ENCODE assay signal across 12 cellular contexts in genomic region chr14:75662966-75663365, GRCh38. TPM values are rescaled to one million over a fixed set of nuclear protein-coding genes. Genes with fewer than 3 reads are reported as not detected.
DNase-seq lines count a peak whose midpoint lies in the region; ATAC-seq and TF ChIP-seq lines count a peak whose summit lies in the region.
"Had no signal": no experiment of that assay in that cellular context is flagged by ENCODE, and none has a peak within 500 bp of the region (broad histone marks: within the 10 kb centered on the region; RNA-seq: fewer than 3 reads in every experiment).

No MANE protein-coding gene starts in this region.

- POLR2A ChIA-PET in CD4-positive, alpha-beta memory T cell (lab: Charles Lee; ENCODE audit: partially characterized antibody) = no interaction called here
- POLR2A ChIA-PET in activated B cell treated with CpG ODN at 0.5 μM for 24 hours (lab: Charles Lee) = no interaction called here

- H3K27ac ChIP-seq in CD4-positive, alpha-beta memory T cell (ENCODE audit: low read depth, low read length) = no peak overlapping the region
- H3K27ac ChIP-seq in GM23248 (no peak overlapping the region), substantia nigra (ENCODE audit: low read depth, low read length, poor library complexity, severe bottlenecking) (no peak overlapping the region)
- H3K27ac ChIP-seq: ascending aorta, thyroid gland had no signal

- H3K27me3 Mint-ChIP-seq in CD4-positive, alpha-beta memory T cell = no peaks in the 10 kb centered on the region
- no peaks in the 10 kb centered on the region for H3K27me3 Mint-ChIP-seq in activated B cell treated with CpG ODN at 0.5 μM for 24 hours
- H3K27me3 Mint-ChIP-seq in naive B cell = no peaks in the 10 kb centered on the region

- DNase-seq in CD4-positive, alpha-beta memory T cell = no peak
- peak; percentile 8 for DNase-seq in GM23248
- no peak for DNase-seq in activated B cell treated with CpG ODN at 0.5 μM for 24 hours
- no peak for DNase-seq in naive B cell
- DNase-seq in substantia nigra (lab: John Stamatoyannopoulos, UW) = no peak
- DNase-seq: activated T-cell treated with anti-CD3 and anti-CD28 coated beads for 4 hours, NCI-H1092, NCI-H2171, thyroid gland had no signal

- no peak overlapping the region for H3K4me3 ChIP-seq in CD4-positive, alpha-beta memory T cell (ENCODE audit: low read length in 2 of 2)
- no peak overlapping the region for H3K4me3 ChIP-seq in GM23248
- H3K4me3 ChIP-seq: thyroid gland had no signal

- WGBS in GM23248 (ENCODE audit: low coverage in 1 of 2, low lambda C conversion rate in 2 of 2, missing lambda C conversion rate in 2 of 2), 2 experiments = 10 to 12% methylated on average over 3 of the region's 3 CpGs

- ATAC-seq in activated B cell treated with CpG ODN at 0.5 μM for 24 hours (ENCODE audit: low read depth) = no peak
- ATAC-seq in naive B cell (ENCODE audit: low read depth in 2 of 2) = no peak
- ATAC-seq in HG03095 (IDR thresholded peaks at IDR 0.05; ENCODE audit: unreplicated experiment) = no peak
- ATAC-seq in HG02970 (IDR thresholded peaks at IDR 0.05; ENCODE audit: low FRiP score, unreplicated experiment) = no peak

- H3K9ac ChIP-seq in GM23248 = no peak overlapping the region

- peaks cover 33% of the 10 kb centered on the region for H3K79me2 ChIP-seq in GM23248 (ENCODE audit: insufficient read depth)

- H3K9me2 ChIP-seq in GM23248 (ENCODE audit: insufficient read depth) = no peaks in the 10 kb centered on the region

- H3K36me3 Mint-ChIP-seq in CD4-positive, alpha-beta memory T cell = peaks cover 5 to 26% of the 10 kb centered on the region in 2 donors
- H3K36me3 Mint-ChIP-seq in activated B cell treated with CpG ODN at 0.5 μM for 24 hours (ENCODE audit: low read depth) (peaks cover 30% of the 10 kb centered on the region), naive B cell (no peaks in the 10 kb centered on the region)

- H2AFZ ChIP-seq in GM23248 = no peak overlapping the region

- H3K27me3 ChIP-seq in CD4-positive, alpha-beta memory T cell (ENCODE audit: insufficient read depth, low read length) = no peaks in the 10 kb centered on the region
- no peaks in the 10 kb centered on the region for H3K27me3 ChIP-seq in GM23248 (replicated peaks; ENCODE audit: insufficient read depth)
- H3K27me3 ChIP-seq: ascending aorta, thyroid gland had no signal

- TF ChIP-seq CTCF in activated B cell treated with CpG ODN at 0.5 μM for 24 hours (IDR thresholded peaks at IDR 0.05) = no peak

- H3K9me3 ChIP-seq in CD4-positive, alpha-beta memory T cell (ENCODE audit: control insufficient read depth in 1 of 2, low read length in 2 of 2) = no peaks in the 10 kb centered on the region
- no peaks in the 10 kb centered on the region for H3K9me3 ChIP-seq in GM23248 (ENCODE audit: low read depth)
- H3K9me3 ChIP-seq: ascending aorta, thyroid gland had no signal

- H3K27ac Mint-ChIP-seq in CD4-positive, alpha-beta memory T cell = peak overlapping the region in 4 of 7 donors; percentile 16 to 96 (median 60)
- H3K27ac Mint-ChIP-seq in activated B cell treated with CpG ODN at 0.5 μM for 24 hours (no peak overlapping the region), naive B cell (peak overlapping the region in 1 of 6 donors; percentile 18)

- peak overlapping the region; percentile 31 to 81 (median 49) for H3K4me3 Mint-ChIP-seq in CD4-positive, alpha-beta memory T cell
- peak overlapping the region; percentile 53 for H3K4me3 Mint-ChIP-seq in activated B cell treated with CpG ODN at 0.5 μM for 24 hours
- H3K4me3 Mint-ChIP-seq in naive B cell = peak overlapping the region in 7 of 8 donors; percentile 18 to 98 (median 64)

- H3K4me1 Mint-ChIP-seq in CD4-positive, alpha-beta memory T cell = peaks cover 10 to 39% (median 26%) of the 10 kb centered on the region in 4 donors
- H3K4me1 Mint-ChIP-seq in activated B cell treated with CpG ODN at 0.5 μM for 24 hours = peaks cover 24% of the 10 kb centered on the region
- H3K4me1 Mint-ChIP-seq in naive B cell = peaks cover 10 to 26% (median 22%) of the 10 kb centered on the region in 3 donors

- CTCF ChIA-PET in CD4-positive, alpha-beta memory T cell (lab: Charles Lee; ENCODE audit: partially characterized antibody) = interaction anchor here (1.6 to 2.9 kb wide), 2 partner anchors 9 to 46 kb away, joined by 4 to 19 read pairs; no protein-coding TSS in a partner anchor
- CTCF ChIA-PET in activated B cell treated with CpG ODN at 0.5 μM for 24 hours (lab: Charles Lee) = interaction anchor here (1.2 to 1.4 kb wide), 2 partner anchors 9 to 10 kb away, joined by 3 to 4 read pairs; no protein-coding TSS in a partner anchor

- intact Hi-C loops in CD4-positive, alpha-beta memory T cell (cut with micrococcal nuclease) = loop anchor here (5.0 to 10.0 kb wide), 3 partner anchors 324 to 1048 kb away; partner anchors contain the start of genes IFT43, LTBP2 and NEK9
- intact Hi-C loops in activated B cell treated with CpG ODN at 0.5 μM for 24 hours (cut with micrococcal nuclease) = loop anchor here (5.0 kb wide), 1 partner anchor 1171 kb away; the partner anchor contains the start of genes ISCA2 and NPC2

- H3K4me1 ChIP-seq in CD4-positive, alpha-beta memory T cell (ENCODE audit: insufficient read depth, low read length) = peaks cover 17% of the 10 kb centered on the region
- H3K4me1 ChIP-seq in GM23248 (ENCODE audit: insufficient read depth) = peaks cover 7% of the 10 kb centered on the region; the same call in 1 of the 2 replicates

- H3K9me3 Mint-ChIP-seq in CD4-positive, alpha-beta memory T cell = no peaks in the 10 kb centered on the region
- H3K9me3 Mint-ChIP-seq in activated B cell treated with CpG ODN at 0.5 μM for 24 hours = no peaks in the 10 kb centered on the region
- H3K9me3 Mint-ChIP-seq in naive B cell = peaks cover 0 to 3% (median 0%) of the 10 kb centered on the region in 7 donors

- no peak overlapping the region for H3K4me2 ChIP-seq in GM23248 (ENCODE audit: unreplicated experiment)

- no peaks in the 10 kb centered on the region for H3K36me3 ChIP-seq in CD4-positive, alpha-beta memory T cell (ENCODE audit: insufficient read depth, low read length)
- peaks cover 2% of the 10 kb centered on the region; the same call in 1 of the 2 replicates for H3K36me3 ChIP-seq in GM23248 (ENCODE audit: low read depth)
- H3K36me3 ChIP-seq: ascending aorta, thyroid gland had no signal

- H4K20me1 ChIP-seq in GM23248 (ENCODE audit: insufficient read depth) = no peaks in the 10 kb centered on the region

- in situ Hi-C loops in GM23248 (cut with MboI) = no loop called here

- no peaks in the 10 kb centered on the region for H3F3A ChIP-seq in GM23248 (ENCODE audit: insufficient read depth)

RNA-seq across cellular contexts. Expression of gene TTLL5, which starts 1.9 kb away (rescaled TPM):
- 10 to 100 TPM; 25.3 to 28.2 TPM for total RNA-seq in CD4-positive, alpha-beta memory T cell
- 10 to 100 TPM in 1 of 2 donors, 1 to 10 TPM in 1; 8.4 to 15.8 TPM for polyA plus RNA-seq in CD4-positive, alpha-beta memory T cell
- total RNA-seq in GM23248 (2014; rRNA removed; shearing (Covaris generic)) = 14.8 and 17.8 TPM in 2 replicates
- polyA plus RNA-seq in GM23248 (2016; fragmentation: Nextera tagmentation; extraction: Ambion mirVana) (14.3 and 14.6 TPM in 2 replicates), naive B cell (ENCODE audit: low read depth in 6 of 6) (10 to 100 TPM in 2 of 6 donors, 1 to 10 TPM in 4; 3.8 to 15.9 (median 9.1) TPM)
- 37.9 and 39.1 TPM in 2 replicates for total RNA-seq in activated B cell treated with CpG ODN at 0.5 μM for 24 hours

RNA-seq across cellular contexts. Expression of gene ERG28, which starts 2.3 kb away (rescaled TPM):
- 10 to 100 TPM; 12.9 to 13.9 TPM for total RNA-seq in CD4-positive, alpha-beta memory T cell
- 10 to 100 TPM; 30.5 to 43.2 TPM for polyA plus RNA-seq in CD4-positive, alpha-beta memory T cell
- 6.6 and 8.9 TPM in 2 replicates for total RNA-seq in GM23248 (2014; rRNA removed; shearing (Covaris generic))
- polyA plus RNA-seq in GM23248 (2016; fragmentation: Nextera tagmentation; extraction: Ambion mirVana) = 21.4 and 22.2 TPM in 2 replicates
- 28.4 and 30.7 TPM in 2 replicates for total RNA-seq in activated B cell treated with CpG ODN at 0.5 μM for 24 hours
- 10 to 100 TPM; 16.9 to 29.9 (median 23.6) TPM for polyA plus RNA-seq in naive B cell (ENCODE audit: low read depth in 6 of 6)
